10 cellular contexts compared by ENCODE assay signal in the genomic region with DNA sequence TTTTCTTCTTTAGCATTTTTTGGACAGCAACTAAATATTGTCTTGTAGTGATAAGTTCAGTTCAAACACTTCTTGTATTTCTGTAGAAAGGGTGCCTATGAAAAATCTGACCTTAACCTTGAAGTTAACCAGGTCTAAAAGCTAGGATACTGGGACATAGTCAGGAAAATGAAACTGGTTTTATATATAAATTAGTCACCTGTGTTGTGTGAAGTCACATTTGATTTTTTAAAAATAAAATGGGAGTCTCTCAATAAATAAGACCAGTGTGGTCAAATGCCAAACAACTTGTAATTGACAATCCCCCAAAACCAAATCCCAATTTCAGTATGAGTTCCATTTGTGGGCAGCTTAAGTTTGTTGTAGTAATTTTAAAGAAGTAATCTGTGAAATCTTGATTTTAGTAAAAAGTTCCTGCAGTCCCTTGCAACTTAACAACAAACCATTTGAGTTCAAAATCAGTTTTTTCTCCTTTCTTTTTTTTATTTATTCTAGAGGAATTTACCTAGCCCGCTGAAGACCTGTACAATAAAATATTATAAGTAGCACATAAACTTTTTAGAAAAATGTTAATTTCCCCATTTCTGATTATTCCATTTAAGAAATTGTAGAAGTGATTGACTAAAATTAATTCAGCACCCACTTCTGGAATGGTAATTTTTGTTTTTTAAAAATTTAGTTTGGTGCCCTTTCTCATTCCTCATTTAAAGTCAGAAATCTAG.
DNase-seq lines count a peak whose midpoint lies in the region; ATAC-seq and TF ChIP-seq lines count a peak whose summit lies in the region.
"Had no signal": no experiment of that assay in that cellular context is flagged by ENCODE, and none has a peak within 500 bp of the region (broad histone marks: within the 10 kb centered on the region; RNA-seq: fewer than 3 reads in every experiment).

No MANE protein-coding gene starts in this region.

- H3K27ac ChIP-seq in BLaER1 treated with 17β-estradiol and CSF1 and Interleukin-3, amounts not matched to agents 10 nM and 100 nM = no peak overlapping the region
- H3K27ac ChIP-seq in OCI-LY1 (ENCODE audit: low read depth, low read length, poor library complexity, severe bottlenecking) (peak overlapping the region; percentile 88), esophagus muscularis mucosa (replicated peaks in 1 of 4) (peak overlapping the region; percentile 99 to 100 (median 100)), psoas muscle (peak overlapping the region; percentile 99)

- H3K27me3 ChIP-seq in BLaER1 treated with 17β-estradiol and CSF1 and Interleukin-3, amounts not matched to agents 10 nM and 100 nM = peaks cover 62 to 88% (median 83%) of the 10 kb centered on the region in 11 experiments
- H3K27me3 ChIP-seq in OCI-LY1 (ENCODE audit: insufficient read depth, low read length) (no peaks in the 10 kb centered on the region), esophagus muscularis mucosa (no peaks in the 10 kb centered on the region), psoas muscle (ENCODE audit: insufficient read depth in 3 of 3, low read length in 2 of 3) (no peaks in the 10 kb centered on the region)

- H3K4me1 ChIP-seq in BLaER1 treated with 17β-estradiol and CSF1 and Interleukin-3, amounts not matched to agents 10 nM and 100 nM = peaks cover 26 to 73% (median 58%) of the 10 kb centered on the region in 10 experiments
- H3K4me1 ChIP-seq in OCI-LY1 (ENCODE audit: insufficient read depth, low read length, severe bottlenecking) (peaks cover 75% of the 10 kb centered on the region), esophagus muscularis mucosa (peaks cover 70 to 89% (median 88%) of the 10 kb centered on the region in 4 donors), psoas muscle (peaks cover 45% of the 10 kb centered on the region)

- no peak overlapping the region for H3K4me3 ChIP-seq in BLaER1 treated with 17β-estradiol and CSF1 and Interleukin-3, amounts not matched to agents 10 nM and 100 nM
- H3K4me3 ChIP-seq in OCI-LY1 (ENCODE audit: low read depth, low read length, poor library complexity, severe bottlenecking) (peak overlapping the region; percentile 20), esophagus muscularis mucosa (peak overlapping the region; percentile 23 to 92 (median 68)), psoas muscle (peak overlapping the region; percentile 88)

- WGBS in esophagus muscularis mucosa = 76% methylated on average over 1 of the region's 1 CpG
- WGBS in psoas muscle, 3 donors = 48 to 67% (median 58%) methylated on average over 1 of the region's 1 CpG

- intact Hi-C loops in esophagus muscularis mucosa (cut with DNase I) (no loop called here), psoas muscle (cut with DNase I) (loop anchor here in 1 of 2 donors (2.0 kb wide), 1 partner anchor 17 kb away; no protein-coding TSS in a partner anchor)

- 0 out of 22 replicates have a peak, but pooled peaks cover 0 to 4% (median 0%) of the 10 kb centered on the region in 11 experiments for H3K36me3 ChIP-seq in BLaER1 treated with 17β-estradiol and CSF1 and Interleukin-3, amounts not matched to agents 10 nM and 100 nM
- H3K36me3 ChIP-seq in OCI-LY1 (ENCODE audit: insufficient read depth, low read length) (no peaks in the 10 kb centered on the region), esophagus muscularis mucosa (peaks cover 0 to 9% (median 2%) of the 10 kb centered on the region in 4 donors), psoas muscle (ENCODE audit: insufficient read depth in 1 of 2, low read depth in 1 of 2) (no peaks in the 10 kb centered on the region)

- DNase-seq in esophagus muscularis mucosa (ENCODE audit: extremely low spot score) (no peak), psoas muscle (no peak), UCSD-AML1 (lab: John Stamatoyannopoulos, UW; ENCODE audit: unreplicated experiment) (no peak), NCI-H526 (lab: John Stamatoyannopoulos, UW) (no peak), hippocampal formation (lab: John Stamatoyannopoulos, UW) (no peak)
- DNase-seq: NCI-H446 treated with DMSO at 0.1 percent for 48 hours had no signal

- H2AFZ ChIP-seq in OCI-LY1 (ENCODE audit: low read length) = no peak overlapping the region

- H3K79me2 ChIP-seq in OCI-LY1 (ENCODE audit: insufficient read depth, low read length) = peaks cover 40% of the 10 kb centered on the region

- no peaks in the 10 kb centered on the region for H3K9me2 ChIP-seq in OCI-LY1 (ENCODE audit: low read depth, low read length)

- no peak for TF ChIP-seq POLR2A in esophagus muscularis mucosa (IDR thresholded peaks at IDR 0.05; ENCODE audit: low read depth)

- no peak for TF ChIP-seq CTCF in OCI-LY1 (IDR thresholded peaks at IDR 0.05; ENCODE audit: low read length)
- TF ChIP-seq CTCF in esophagus muscularis mucosa (IDR thresholded peaks at IDR 0.05) = no peak
- TF ChIP-seq CTCF in psoas muscle (IDR thresholded peaks at IDR 0.05) = no peak

- TF ChIP-seq EP300 in esophagus muscularis mucosa (IDR thresholded peaks at IDR 0.05) = no peak

- H4K20me1 ChIP-seq in BLaER1 treated with 17β-estradiol and CSF1 and Interleukin-3, amounts not matched to agents 10 nM and 100 nM = peaks cover 0 to 22% (median 8%) of the 10 kb centered on the region in 11 experiments; a peak in 9 of 22 replicates
- no peaks in the 10 kb centered on the region for H4K20me1 ChIP-seq in OCI-LY1 (ENCODE audit: insufficient read depth, low read length)

- no peaks in the 10 kb centered on the region for H3K9me3 ChIP-seq in BLaER1 treated with 17β-estradiol and CSF1 and Interleukin-3, amounts not matched to agents 10 nM and 100 nM (replicated peaks in 1 of 11)
- H3K9me3 ChIP-seq in OCI-LY1 (ENCODE audit: low read length) (no peaks in the 10 kb centered on the region), esophagus muscularis mucosa (no peaks in the 10 kb centered on the region), psoas muscle (no peaks in the 10 kb centered on the region)

- no peak for ATAC-seq in psoas muscle
- ATAC-seq in GM19463 (IDR thresholded peaks at IDR 0.05; ENCODE audit: unreplicated experiment) = no peak
- ATAC-seq: left lobe of liver had no signal

- no peaks in the 10 kb centered on the region for H3F3A ChIP-seq in OCI-LY1 (ENCODE audit: insufficient read depth, low read length)

- no peak overlapping the region for H3K9ac ChIP-seq in BLaER1 treated with 17β-estradiol and CSF1 and Interleukin-3, amounts not matched to agents 10 nM and 100 nM
- H3K9ac ChIP-seq in OCI-LY1 (ENCODE audit: low read length) = peak overlapping the region; percentile 33

- H3K4me2 ChIP-seq in BLaER1 treated with 17β-estradiol and CSF1 and Interleukin-3, amounts not matched to agents 10 nM and 100 nM = peak overlapping the region in 8 of 11 experiments; percentile 4 to 59 (median 18); a peak in 8 of 22 replicates
- H3K4me2 ChIP-seq in OCI-LY1 (ENCODE audit: low read length) = peak overlapping the region; percentile 80

Comparison
In these comparisons a context has a peak if more than half of its experiments do, and no peak if none do; other contexts are left out.
1. H3K27ac ChIP-seq: peak in OCI-LY1 (single experiment), esophagus muscularis mucosa (4 of 4) and psoas muscle (single experiment); none in BLaER1 treated with 17β-estradiol and CSF1 and Interleukin-3, amounts not matched to agents 10 nM and 100 nM (0 of 11).
2. H3K4me3 ChIP-seq: peak in OCI-LY1 (single experiment), esophagus muscularis mucosa (4 of 4) and psoas muscle (single experiment); none in BLaER1 treated with 17β-estradiol and CSF1 and Interleukin-3, amounts not matched to agents 10 nM and 100 nM (0 of 10).